16 cellular contexts compared by ENCODE assay signal in genomic region chr5:14732991-14733390, GRCh38.
DNase-seq lines count a peak whose midpoint lies in the region; ATAC-seq and TF ChIP-seq lines count a peak whose summit lies in the region.
"Had no signal": no experiment of that assay in that cellular context is flagged by ENCODE, and none has a peak within 500 bp of the region (broad histone marks: within the 10 kb centered on the region; RNA-seq: fewer than 3 reads in every experiment).

No MANE protein-coding gene starts in this region.

- peaks cover 71% of the 10 kb centered on the region for H3K36me3 Mint-ChIP-seq in activated T-cell treated with anti-CD3 and anti-CD28 coated beads, Interleukin-2, amount 50 U/mL, for 24 hours (ENCODE audit: low read depth)

- ATAC-seq in HG03095 (IDR thresholded peaks at IDR 0.05; ENCODE audit: unreplicated experiment) = no peak
- ATAC-seq: A549 had no signal

- DNase-seq in activated T-cell treated with anti-CD3 and anti-CD28 coated beads, Interleukin-2, amount 50 U/mL, for 24 hours = no peak
- DNase-seq in activated T-cell treated with anti-CD3 and anti-CD28 coated beads, Interleukin-2, amount 50 U/mL, for 1 hour = no peak
- peak; percentile 70 for DNase-seq in NCI-H69 (lab: John Stamatoyannopoulos, UW)
- DNase-seq in dorsolateral prefrontal cortex = no peak
- DNase-seq in GM19240 (ENCODE audit: insufficient read length, low spot score) = no peak
- no peak for DNase-seq in COLO668 (lab: John Stamatoyannopoulos, UW; ENCODE audit: unreplicated experiment)
- DNase-seq: DMS79, NCI-H1417, NCI-H1930, NCI-H510A, NCI-H82 had no signal

- H3K4me3 Mint-ChIP-seq in activated T-cell treated with anti-CD3 and anti-CD28 coated beads, Interleukin-2, amount 50 U/mL, for 24 hours = no peak overlapping the region
- H3K4me3 Mint-ChIP-seq: CD14-positive monocyte, IgD-negative memory B cell had no signal

- peaks cover 2% of the 10 kb centered on the region for H3K4me1 Mint-ChIP-seq in activated T-cell treated with anti-CD3 and anti-CD28 coated beads, Interleukin-2, amount 50 U/mL, for 24 hours (ENCODE audit: low read depth)

- intact Hi-C loops in dorsolateral prefrontal cortex (cut with DNase I) = no loop called here

- no peak for TF ChIP-seq CTCF in dorsolateral prefrontal cortex (IDR thresholded peaks at IDR 0.05 in 54 of 56, conservative IDR thresholded peaks at IDR 0.05 in 2 of 56; ENCODE audit: low read depth in 1 of 56, partially characterized antibody in 56 of 56)

- H3K27me3 ChIP-seq in dorsolateral prefrontal cortex = no peaks in the 10 kb centered on the region

- peak overlapping the region in 40 of 59 donors; percentile 2 to 100 (median 78) for H3K27ac ChIP-seq in dorsolateral prefrontal cortex
- H3K27ac ChIP-seq: A549 had no signal

- peak overlapping the region; percentile 47 for H3K27ac Mint-ChIP-seq in activated T-cell treated with anti-CD3 and anti-CD28 coated beads, Interleukin-2, amount 50 U/mL, for 24 hours

- H3K4me3 ChIP-seq in dorsolateral prefrontal cortex = no peak overlapping the region
- H3K4me3 ChIP-seq: A549, HAP-1 had no signal

- H3K27me3 Mint-ChIP-seq in activated T-cell treated with anti-CD3 and anti-CD28 coated beads, Interleukin-2, amount 50 U/mL, for 24 hours = no peaks in the 10 kb centered on the region
- H3K27me3 Mint-ChIP-seq: IgD-negative memory B cell had no signal

- H3K9me3 Mint-ChIP-seq in activated T-cell treated with anti-CD3 and anti-CD28 coated beads, Interleukin-2, amount 50 U/mL, for 24 hours = no peaks in the 10 kb centered on the region
- H3K9me3 Mint-ChIP-seq: IgD-negative memory B cell had no signal
